8 cellular contexts compared by ENCODE assay signal in the genomic region with DNA sequence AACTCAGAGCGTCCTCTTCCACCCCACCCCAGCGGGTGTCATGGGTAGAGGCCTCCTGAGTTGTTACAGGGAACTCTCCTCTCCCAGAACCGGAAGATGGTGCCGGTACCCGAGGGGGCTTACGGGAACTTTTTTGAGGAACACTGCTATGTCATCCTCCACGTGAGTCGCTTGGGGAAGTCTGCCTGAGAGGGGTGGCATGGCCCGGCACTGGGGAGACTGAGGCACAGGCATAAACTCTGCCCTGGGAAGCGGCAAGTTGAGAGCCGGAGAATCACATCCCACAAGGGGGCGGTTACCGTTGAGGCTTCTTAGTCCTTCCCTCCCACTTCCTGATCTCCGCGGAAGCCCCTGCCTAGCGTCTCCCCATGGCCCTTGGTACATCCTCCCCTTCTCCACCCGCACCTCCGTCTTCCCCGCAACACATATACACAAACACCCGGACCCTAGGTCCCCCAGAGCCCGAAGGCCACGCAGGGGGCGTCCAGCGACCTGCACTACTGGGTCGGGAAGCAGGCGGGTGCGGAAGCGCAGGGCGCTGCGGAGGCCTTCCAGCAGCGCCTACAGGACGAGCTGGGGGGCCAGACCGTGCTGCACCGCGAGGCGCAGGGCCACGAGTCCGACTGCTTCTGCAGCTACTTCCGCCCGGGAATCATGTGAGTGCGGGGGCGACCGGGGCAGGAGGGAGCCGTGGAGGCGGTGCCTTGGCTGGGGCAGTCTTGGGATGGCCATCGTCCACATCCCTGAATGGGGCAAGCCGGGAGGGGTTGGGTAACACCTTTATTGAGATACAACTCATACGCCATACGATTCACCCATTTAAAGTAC. TPM values are rescaled to one million over a fixed set of nuclear protein-coding genes. Genes with fewer than 3 reads are reported as not detected.
A peak's percentile ranks its signal among the peaks of the same experiment; 100 is the strongest.
DNase-seq lines count a peak whose midpoint lies in the region; ATAC-seq, FAIRE-seq and TF ChIP-seq lines count a peak whose summit lies in the region.

No MANE protein-coding gene starts in this region.

- intact Hi-C loops in K562 (cut with micrococcal nuclease): no loop called here

- in situ Hi-C loops in K562 (cut with MboI): no loop called here

- DNase-seq in Ammon's horn (ENCODE audit: low spot score): peak; percentile 80
- DNase-seq in T-helper 9 cell: peak; percentile 46
- peak; percentile 86 to 96 (median 90) for DNase-seq in K562 (ENCODE audit: extremely low read depth in 1 of 4, low spot score in 3 of 4)
- DNase-seq in smooth muscle cell (lab: John Stamatoyannopoulos, UW; ENCODE audit: unreplicated experiment): no peak
- no peak for DNase-seq in DMS 273 treated with DMSO at 0.1 percent for 48 hours (lab: John Stamatoyannopoulos, UW)

- H3F3A ChIP-seq in smooth muscle cell (ENCODE audit: low read depth): peaks cover 6% of the 10 kb centered on the region

- H3K27ac ChIP-seq in K562 (ENCODE audit: extremely low read depth, low read depth, low read length): peak overlapping the region; percentile 93
- H3K27ac ChIP-seq in iPS-20b (ENCODE audit: low read length): no peak overlapping the region
- H3K27ac ChIP-seq in smooth muscle cell (ENCODE audit: low read depth): peak overlapping the region; percentile 28

- TF ChIP-seq POLR2A in K562 (conservative IDR thresholded peaks at IDR 0.05): peak; percentile 99

- TF ChIP-seq EP300 in K562 (IDR thresholded peaks at IDR 0.05; ENCODE audit: low read length): peak; percentile 59

- TF ChIP-seq RAD21 in K562 (CRISPR knock-in tag; conservative IDR thresholded peaks at IDR 0.05 in 1 of 2, IDR thresholded peaks at IDR 0.05 in 1 of 2): 0 out of 4 replicates have a peak, but pooled peaks of 1 of the 2 experiments have one; percentile 5

- H3K9me3 ChIP-seq in K562 (replicated peaks; ENCODE audit: control insufficient read depth, insufficient read depth, low read depth, low read length) (no peaks in the 10 kb centered on the region), iPS-20b (ENCODE audit: insufficient read depth, low read depth, low read length) (no peaks in the 10 kb centered on the region), smooth muscle cell (replicated peaks; ENCODE audit: low read depth) (no peaks in the 10 kb centered on the region)

- H3K4me1 ChIP-seq in K562 (replicated peaks in 1 of 2; ENCODE audit: control insufficient read depth in 2 of 2, insufficient read depth in 2 of 2, low read length in 2 of 2): peaks cover 61 to 68% of the 10 kb centered on the region in 2 experiments
- H3K4me1 ChIP-seq in iPS-20b (ENCODE audit: insufficient read depth, low read length): peaks cover 6% of the 10 kb centered on the region; the same call in 1 of the 2 replicates
- peaks cover 4% of the 10 kb centered on the region for H3K4me1 ChIP-seq in smooth muscle cell (ENCODE audit: low read depth)

- POLR2A ChIA-PET in K562 (lab: Yijun Ruan, JAX): interaction anchor here (0.6 to 2.2 kb wide), 9 partner anchors 9 to 132 kb away, joined by 3 to 8 read pairs (median 4); no protein-coding TSS in a partner anchor

- peak; percentile 75 for FAIRE-seq in K562 (lab: Jason Lieb, UNC)

- peaks cover 5% of the 10 kb centered on the region for H3K9me1 ChIP-seq in K562 (ENCODE audit: control insufficient read depth, insufficient read depth, low read length)

- H3K4me3 ChIP-seq in K562 (peak overlapping the region; percentile 56), iPS-20b (ENCODE audit: low read length) (peak overlapping the region; percentile 69; the same call in 1 of the 2 replicates), smooth muscle cell (peak overlapping the region; percentile 53)

- peak in 1 of 3 experiments; percentile 30; a peak in 3 of 6 replicates for TF ChIP-seq CTCF in K562 (IDR thresholded peaks at IDR 0.05 in 2 of 3, conservative IDR thresholded peaks at IDR 0.05 in 1 of 3; ENCODE audit: insufficient read depth in 2 of 3, low read depth in 1 of 3, low read length in 3 of 3)
- TF ChIP-seq CTCF in smooth muscle cell (IDR thresholded peaks at IDR 0.05; ENCODE audit: borderline replicate concordance, insufficient read depth, poor library complexity, severe bottlenecking): no peak

- CTCF ChIA-PET in K562 (lab: Yijun Ruan, JAX; ENCODE audit: low intra/inter-chr PET ratio): interaction anchor here (0.6 kb wide), 1 partner anchor 455 kb away, joined by 3 read pairs; no protein-coding TSS in a partner anchor

- H2AFZ ChIP-seq in K562 (ENCODE audit: low read depth, low read length) (peak overlapping the region; percentile 97), smooth muscle cell (ENCODE audit: low read depth) (peak overlapping the region; percentile 84)

- peak overlapping the region; percentile 91 to 95 for H3K9ac ChIP-seq in K562 (ENCODE audit: insufficient read depth in 1 of 2, low read depth in 2 of 2, low read length in 2 of 2)
- H3K9ac ChIP-seq in iPS-20b (ENCODE audit: low read depth, low read length): peak overlapping the region; percentile 76; the same call in 1 of the 2 replicates
- H3K9ac ChIP-seq in smooth muscle cell (ENCODE audit: low read depth): no peak overlapping the region

- H3K36me3 ChIP-seq in K562 (ENCODE audit: control insufficient read depth, insufficient read depth, low read length) (peaks cover 28% of the 10 kb centered on the region), iPS-20b (ENCODE audit: insufficient read depth, low read depth, low read length) (no peaks in the 10 kb centered on the region), smooth muscle cell (ENCODE audit: low read depth) (no peaks in the 10 kb centered on the region)

- BruUV-seq in K562 (replicated peaks; lab: Mats Ljungman, UMichigan): TSS peak; percentile 78

- H3K27me3 ChIP-seq in K562 (ENCODE audit: control insufficient read depth in 2 of 2, insufficient read depth in 2 of 2, low read length in 2 of 2) (no peaks in the 10 kb centered on the region), iPS-20b (ENCODE audit: insufficient read depth, low read length) (peaks cover 23% of the 10 kb centered on the region), smooth muscle cell (ENCODE audit: low read depth) (no peaks in the 10 kb centered on the region)

- ATAC-seq in GM19324 (IDR thresholded peaks at IDR 0.05; ENCODE audit: low FRiP score, unreplicated experiment) (peak; percentile 54), HG03460 (IDR thresholded peaks at IDR 0.05; ENCODE audit: unreplicated experiment) (peak; percentile 56), K562 (peak; percentile 80)

- H3K79me2 ChIP-seq in K562 (ENCODE audit: control insufficient read depth, insufficient read depth, low read length) (peaks cover 22% of the 10 kb centered on the region), smooth muscle cell (ENCODE audit: low read depth) (no peaks in the 10 kb centered on the region)

- peak overlapping the region; percentile 86 for H3K4me2 ChIP-seq in K562 (ENCODE audit: insufficient read depth, low read length)
- peak overlapping the region; percentile 84 for H3K4me2 ChIP-seq in smooth muscle cell

- H4K20me1 ChIP-seq in K562 (replicated peaks; ENCODE audit: control insufficient read depth, insufficient read depth, low read length) (no peaks in the 10 kb centered on the region), smooth muscle cell (ENCODE audit: low read depth) (no peaks in the 10 kb centered on the region)

- under 1% methylated on average over 49 of the region's 49 CpGs for WGBS in K562 (ENCODE audit: insufficient coverage, low coverage, missing lambda C conversion rate)
- 20% methylated on average over 49 of the region's 49 CpGs for WGBS in smooth muscle cell (ENCODE audit: low lambda C conversion rate)

RNA-seq across cellular contexts. Expression of gene VILL, which starts 3.4 kb away (rescaled TPM):
- total RNA-seq in K562 (2011; cell fraction: chromatin; rRNA removed; ENCODE audit: low replicate concordance): 21.1 and 67.2 TPM in 2 replicates
- total RNA-seq in K562 (2011; cell fraction: nucleolus; rRNA removed): 38.7 and 48.8 TPM in 2 replicates
- total RNA-seq in K562 (2011; cell fraction: nucleoplasm; rRNA removed): 25.6 and 29.8 TPM in 2 replicates
- total RNA-seq in K562 (2014; rRNA removed): 12.6 and 17.4 TPM in 2 replicates
- 3.3 and 4.3 TPM in 2 replicates for total RNA-seq in K562 (2014; rRNA removed; fragmentation: Illumina TruSeq; extraction: Trizol)
- 8.8 and 9.2 TPM in 2 replicates for total RNA-seq in K562 (2015; rRNA removed; fragmentation: Illumina TruSeq; extraction: Trizol)
- total RNA-seq in K562 (2021): 12.4 and 13.4 TPM in 2 replicates
- 7.7 and 10.6 TPM in 2 replicates for polyA plus RNA-seq in K562 (2011; rRNA removed)
- polyA plus RNA-seq in K562 (2011; cell fraction: cytosol; rRNA removed): 9.8 and 17.0 TPM in 2 replicates
- 51.3 and 85.1 TPM in 2 replicates for polyA plus RNA-seq in K562 (2011; cell fraction: nucleus; rRNA removed)
- 10.0 and 15.4 TPM in 2 replicates for polyA plus RNA-seq in K562 (2012)
- 8.7 and 9.8 TPM in 2 replicates for polyA plus RNA-seq in K562 (2014; fragmentation: Illumina TruSeq; extraction: Trizol)
- under 1 TPM; 0.11 to 0.49 TPM for polyA plus RNA-seq in K562 (2014; fragmentation: Nextera tagmentation; extraction: Ambion mirVana)
- 16.0 and 18.1 TPM in 2 replicates for polyA plus RNA-seq in K562 (2014; rRNA removed)
- 10.8 and 11.9 TPM in 2 replicates for polyA minus RNA-seq in K562 (2011; rRNA and poly(A)+ RNA removed)
- polyA minus RNA-seq in K562 (2011; cell fraction: cytosol; rRNA and poly(A)+ RNA removed): 2.6 and 4.9 TPM in 2 replicates
- polyA minus RNA-seq in K562 (2011; cell fraction: nucleus; rRNA and poly(A)+ RNA removed): 32.0 and 33.5 TPM in 2 replicates
- 3.4 and 3.8 TPM in 2 replicates for total RNA-seq in smooth muscle cell
- polyA plus RNA-seq in smooth muscle cell: 2.3 and 5.6 TPM in 2 replicates

RNA-seq across cellular contexts. Expression of gene PLCD1, which starts 35.4 kb away (rescaled TPM):
- total RNA-seq in K562 (2011; cell fraction: chromatin; rRNA removed; ENCODE audit: low replicate concordance): 283 and 655 TPM in 2 replicates
- 463 and 540 TPM in 2 replicates for total RNA-seq in K562 (2011; cell fraction: nucleolus; rRNA removed)
- 244 and 351 TPM in 2 replicates for total RNA-seq in K562 (2011; cell fraction: nucleoplasm; rRNA removed)
- 152 and 190 TPM in 2 replicates for total RNA-seq in K562 (2014; rRNA removed)
- 60.7 and 88.3 TPM in 2 replicates for total RNA-seq in K562 (2014; rRNA removed; fragmentation: Illumina TruSeq; extraction: Trizol)
- 47.5 and 50.1 TPM in 2 replicates for total RNA-seq in K562 (2015; rRNA removed; fragmentation: Illumina TruSeq; extraction: Trizol)
- 149 and 161 TPM in 2 replicates for total RNA-seq in K562 (2021)
- 209 and 284 TPM in 2 replicates for polyA plus RNA-seq in K562 (2011; rRNA removed)
- polyA plus RNA-seq in K562 (2011; cell fraction: cytosol; rRNA removed): 214 and 249 TPM in 2 replicates
- 1,089 and 1,150 TPM in 2 replicates for polyA plus RNA-seq in K562 (2011; cell fraction: nucleus; rRNA removed)
- 67.9 and 83.7 TPM in 2 replicates for polyA plus RNA-seq in K562 (2012)
- 135 and 145 TPM in 2 replicates for polyA plus RNA-seq in K562 (2014; fragmentation: Illumina TruSeq; extraction: Trizol)
- polyA plus RNA-seq in K562 (2014; fragmentation: Nextera tagmentation; extraction: Ambion mirVana): 10 to 100 TPM in 1 of 2 experiments, 1 to 10 TPM in 1; 5.4 to 11.0 TPM
- polyA plus RNA-seq in K562 (2014; rRNA removed): 116 and 140 TPM in 2 replicates
- polyA minus RNA-seq in K562 (2011; rRNA and poly(A)+ RNA removed): 191 and 192 TPM in 2 replicates
- polyA minus RNA-seq in K562 (2011; cell fraction: cytosol; rRNA and poly(A)+ RNA removed): 144 and 183 TPM in 2 replicates
- polyA minus RNA-seq in K562 (2011; cell fraction: nucleus; rRNA and poly(A)+ RNA removed): 158 and 240 TPM in 2 replicates
- 20.5 and 21.3 TPM in 2 replicates for total RNA-seq in smooth muscle cell
- polyA plus RNA-seq in smooth muscle cell: 33.3 and 34.8 TPM in 2 replicates

RNA-seq across cellular contexts. Expression of gene DLEC1, which starts 45.0 kb away (rescaled TPM):
- total RNA-seq in K562 (2011; cell fraction: chromatin; rRNA removed; ENCODE audit: low replicate concordance): 0.12 TPM in 1 of 2 replicates, not detected in the other
- total RNA-seq in K562 (2011; cell fraction: nucleolus; rRNA removed): not detected in 2 replicates
- total RNA-seq in K562 (2011; cell fraction: nucleoplasm; rRNA removed): not detected in 2 replicates
- not detected in 2 replicates for total RNA-seq in K562 (2014; rRNA removed)
- total RNA-seq in K562 (2014; rRNA removed; fragmentation: Illumina TruSeq; extraction: Trizol): not detected in 2 replicates
- not detected in 2 replicates for total RNA-seq in K562 (2015; rRNA removed; fragmentation: Illumina TruSeq; extraction: Trizol)
- total RNA-seq in K562 (2021): 0.02 TPM in 1 of 2 replicates, not detected in the other
- polyA plus RNA-seq in K562 (2011; rRNA removed): not detected in 2 replicates
- polyA plus RNA-seq in K562 (2011; cell fraction: cytosol; rRNA removed): 0.01 TPM in 1 of 2 replicates, not detected in the other
- polyA plus RNA-seq in K562 (2011; cell fraction: nucleus; rRNA removed): 0.06 and 0.18 TPM in 2 replicates
- 0.10 and 0.18 TPM in 2 replicates for polyA plus RNA-seq in K562 (2012)
- not detected in 2 replicates for polyA plus RNA-seq in K562 (2014; fragmentation: Illumina TruSeq; extraction: Trizol)
- polyA plus RNA-seq in K562 (2014; fragmentation: Nextera tagmentation; extraction: Ambion mirVana): under 1 TPM; 0.07 to 0.08 TPM
- not detected in 2 replicates for polyA plus RNA-seq in K562 (2014; rRNA removed)
- polyA minus RNA-seq in K562 (2011; rRNA and poly(A)+ RNA removed): not detected in 2 replicates
- not detected in 2 replicates for polyA minus RNA-seq in K562 (2011; cell fraction: cytosol; rRNA and poly(A)+ RNA removed)
- not detected in 2 replicates for polyA minus RNA-seq in K562 (2011; cell fraction: nucleus; rRNA and poly(A)+ RNA removed)
- total RNA-seq in smooth muscle cell: 0.27 and 0.54 TPM in 2 replicates
- 0.61 TPM in 1 of 2 replicates, not detected in the other for polyA plus RNA-seq in smooth muscle cell

Comparison
In these comparisons a context has a peak if more than half of its experiments do, and no peak if none do; other contexts are left out.
1. DNase-seq: peak in Ammon's horn (single experiment), T-helper 9 cell (single experiment) and K562 (4 of 4); none in smooth muscle cell (single experiment) and DMS 273 treated with DMSO at 0.1 percent for 48 hours (single experiment).
2. Peak in every context shown above with its lines, with median percentiles within 50 percentile points of each other: ATAC-seq and H3K4me3 ChIP-seq.